ENCODE assay signal across 25 cellular contexts in genomic region chr9:16639644-16640043, GRCh38.
"Had no signal": no experiment of that assay in that cellular context is flagged by ENCODE, and none has a peak within 500 bp of the region (broad histone marks: within the 10 kb centered on the region; RNA-seq: fewer than 3 reads in every experiment).

No MANE protein-coding gene starts in this region.

- H3K27ac ChIP-seq: colonic mucosa, coronary artery, dorsolateral prefrontal cortex, epithelial cell of prostate, esophagus muscularis mucosa, esophagus squamous epithelium, foreskin keratinocyte, gastroesophageal sphincter, heart left ventricle, heart right ventricle had no signal

- H3K9me3 ChIP-seq: colonic mucosa, esophagus muscularis mucosa, esophagus squamous epithelium, gastrocnemius medialis, gastroesophageal sphincter had no signal

- H3K36me3 ChIP-seq: colonic mucosa, esophagus muscularis mucosa, esophagus squamous epithelium, gastrocnemius medialis, gastroesophageal sphincter, heart left ventricle, heart right ventricle had no signal

- H3K27me3 Mint-ChIP-seq: dendritic cell treated with granulocyte-macrophage colony-stimulating factor and Interleukin-4, amounts not matched to agents 40 ng/mL and 50 ng/mL, for 4 days; effector memory CD8-positive, alpha-beta T cell had no signal

- H3K4me1 ChIP-seq: colonic mucosa, heart left ventricle, heart right ventricle had no signal

- H3K27ac Mint-ChIP-seq: dendritic cell treated with granulocyte-macrophage colony-stimulating factor and Interleukin-4, amounts not matched to agents 40 ng/mL and 50 ng/mL, for 4 days; effector memory CD8-positive, alpha-beta T cell; endodermal cell had no signal

- DNase-seq: colonic mucosa; cortex of kidney; dermis blood vessel endothelial cell; dorsolateral prefrontal cortex; effector CD4-positive, alpha-beta T cell; effector CD8-positive, alpha-beta T cell; effector memory CD4-positive, alpha-beta T cell; effector memory CD8-positive, alpha-beta T cell; endodermal cell; erythroblast; esophagus squamous epithelium; foreskin fibroblast; foreskin keratinocyte; foreskin melanocyte; gastrocnemius medialis; glutamatergic neuron; head of caudate nucleus; heart left ventricle; heart right ventricle had no signal

- H3K27me3 ChIP-seq: colonic mucosa, esophagus muscularis mucosa, esophagus squamous epithelium, foreskin keratinocyte, gastrocnemius medialis, gastroesophageal sphincter, heart left ventricle, heart right ventricle had no signal

- ATAC-seq: effector memory CD8-positive, alpha-beta T cell; esophagus mucosa; foreskin keratinocyte; gastroesophageal sphincter; heart left ventricle; heart right ventricle had no signal

- H3K4me3 Mint-ChIP-seq: dendritic cell treated with granulocyte-macrophage colony-stimulating factor and Interleukin-4, amounts not matched to agents 40 ng/mL and 50 ng/mL, for 4 days; effector memory CD8-positive, alpha-beta T cell; endodermal cell had no signal

- H3K4me1 Mint-ChIP-seq: endodermal cell had no signal

- H3K9me3 Mint-ChIP-seq: dendritic cell treated with granulocyte-macrophage colony-stimulating factor and Interleukin-4, amounts not matched to agents 40 ng/mL and 50 ng/mL, for 4 days; effector memory CD8-positive, alpha-beta T cell; endodermal cell had no signal

- H3K4me3 ChIP-seq: colonic mucosa, coronary artery, dorsolateral prefrontal cortex, esophagus muscularis mucosa, esophagus squamous epithelium, gastrocnemius medialis, gastroesophageal sphincter, heart left ventricle, heart right ventricle had no signal
